ENCODE assay signal across 1 cellular context in genomic region chr2:105910497-105911238, GRCh38.
TF ChIP-seq lines count a peak whose summit lies in the region.

No MANE protein-coding gene starts in this region.

TF ChIP-seq in HepG2, 621 proteins besides CTCF, POLR2A, EP300 and RAD21 (continued from another document and continues in another):
- TF ChIP-seq STAT6 (CRISPR knock-in tag; IDR thresholded peaks at IDR 0.05; ENCODE audit: borderline replicate concordance) (no peak), POGZ (CRISPR knock-in tag; IDR thresholded peaks at IDR 0.05) (peak; percentile 38; the same call in 1 of the 2 replicates), ZNF558 (CRISPR knock-in tag; IDR thresholded peaks at IDR 0.05; ENCODE audit: borderline replicate concordance) (no peak), IRF2 (CRISPR knock-in tag; IDR thresholded peaks at IDR 0.05) (peak; percentile 44; the same call in 1 of the 2 replicates), ZNF619 (CRISPR knock-in tag; IDR thresholded peaks at IDR 0.05) (no peak), NKX3-1 (CRISPR knock-in tag; IDR thresholded peaks at IDR 0.05) (no peak), ZNF142 (CRISPR knock-in tag; IDR thresholded peaks at IDR 0.05) (no peak), THAP9 (CRISPR knock-in tag; IDR thresholded peaks at IDR 0.05; ENCODE audit: borderline replicate concordance) (no peak), TEAD2 (CRISPR knock-in tag; IDR thresholded peaks at IDR 0.05) (no peak), ARID5B (CRISPR knock-in tag; IDR thresholded peaks at IDR 0.05) (peak; percentile 96), MLX (CRISPR knock-in tag; IDR thresholded peaks at IDR 0.05) (0 out of 2 replicates have a peak, but pooled peaks have one; percentile 35), ZNF124 (CRISPR knock-in tag; IDR thresholded peaks at IDR 0.05) (peak; percentile 70; the same call in 1 of the 2 replicates), DR1 (CRISPR knock-in tag; IDR thresholded peaks at IDR 0.05) (no peak), GMEB2 (CRISPR knock-in tag; IDR thresholded peaks at IDR 0.05; ENCODE audit: low read depth) (no peak), ZNF33B (CRISPR knock-in tag; IDR thresholded peaks at IDR 0.05) (no peak), MTERF4 (CRISPR knock-in tag; IDR thresholded peaks at IDR 0.05) (no peak), GABPA (IDR thresholded peaks at IDR 0.05; ENCODE audit: low read depth, low read length) (no peak), GABPA (CRISPR knock-in tag; IDR thresholded peaks at IDR 0.05; ENCODE audit: low read depth) (no peak), MYPOP (CRISPR knock-in tag; IDR thresholded peaks at IDR 0.05) (no peak), ZNF691 (CRISPR knock-in tag; IDR thresholded peaks at IDR 0.05; ENCODE audit: borderline replicate concordance, low read depth) (peak; percentile 54; the same call in 1 of the 2 replicates), MAFF (IDR thresholded peaks at IDR 0.05; ENCODE audit: low read depth, low read length) (no peak), AGO2 (optimal IDR thresholded peaks at IDR 0.05; ENCODE audit: low read depth, low read length) (no peak), TARDBP (CRISPR knock-in tag; IDR thresholded peaks at IDR 0.05) (peak; percentile 54; the same call in 1 of the 2 replicates), CSRNP2 (CRISPR knock-in tag; conservative IDR thresholded peaks at IDR 0.05; ENCODE audit: low read depth) (no peak), TOPORS (CRISPR knock-in tag; IDR thresholded peaks at IDR 0.05) (no peak), ZNF136 (CRISPR knock-in tag; IDR thresholded peaks at IDR 0.05; ENCODE audit: low read depth) (no peak), PRDM4 (CRISPR knock-in tag; IDR thresholded peaks at IDR 0.05; ENCODE audit: borderline replicate concordance) (no peak)
